Comparison of ENCODE assay signal across 13 cellular contexts in genomic region chr14:23055621-23056256, GRCh38. TPM values are rescaled to one million over a fixed set of nuclear protein-coding genes. Genes with fewer than 3 reads are reported as not detected.
DNase-seq lines count a peak whose midpoint lies in the region; ATAC-seq and TF ChIP-seq lines count a peak whose summit lies in the region.
"Had no signal": no experiment of that assay in that cellular context is flagged by ENCODE, and none has a peak within 500 bp of the region (broad histone marks: within the 10 kb centered on the region; RNA-seq: fewer than 3 reads in every experiment).

No MANE protein-coding gene starts in this region.

- in situ Hi-C loops in IMR-90 (cut with MboI; ENCODE audit: low sequenced_read_pairs), result no loop called here

- peaks cover 14% of the 10 kb centered on the region for H3K4me1 Mint-ChIP-seq in T-helper 2 cell treated with Interferon-gamma antibody and Interleukin-4, amounts not matched to agents 5 μg/mL and 100 μg/mL, for 36 hours (ENCODE audit: low read depth)
- peaks cover 17 to 22% of the 10 kb centered on the region in 2 donors for H3K4me1 Mint-ChIP-seq in effector memory CD8-positive, alpha-beta T cell (ENCODE audit: low read depth in 2 of 2)
- peaks cover 24% of the 10 kb centered on the region for H3K4me1 Mint-ChIP-seq in neural progenitor cell

- no peak overlapping the region for H4K91ac ChIP-seq in IMR-90 (ENCODE audit: insufficient read depth, low read depth, low read length)

- dilution Hi-C loops in IMR-90 (cut with HindIII; ENCODE audit: low sequenced_read_pairs, unreplicated experiment), result no loop called here

- H3K18ac ChIP-seq in IMR-90 (ENCODE audit: low read depth, low read length), result no peak overlapping the region

- no peak for DNase-seq in T-helper 2 cell treated with Interferon-gamma antibody and Interleukin-4, amounts not matched to agents 5 μg/mL and 100 μg/mL, for 36 hours (ENCODE audit: low spot score)
- no peak for DNase-seq in T-helper 2 cell
- peak; percentile 29 for DNase-seq in IMR-90
- no peak for DNase-seq in effector memory CD8-positive, alpha-beta T cell
- no peak for DNase-seq in neural progenitor cell (ENCODE audit: low spot score)
- DNase-seq in HEK293T (ENCODE audit: extremely low spot score), result no peak
- DNase-seq in ecto neural progenitor cell (ENCODE audit: low spot score), result no peak
- no peak for DNase-seq in NOMO-1 treated with dmso at 0.1 percent for 144 hours (lab: John Stamatoyannopoulos, UW; ENCODE audit: unreplicated experiment)
- DNase-seq: NCI-H774 had no signal

- H2AFZ ChIP-seq in IMR-90 (replicated peaks; ENCODE audit: low read length, poor library complexity) (peak overlapping the region; percentile 89), neural progenitor cell (replicated peaks) (no peak overlapping the region)

- H3K23ac ChIP-seq in IMR-90 (ENCODE audit: low read depth, low read length), result no peak overlapping the region

- no peak overlapping the region for H3K4me3 ChIP-seq in IMR-90 (ENCODE audit: insufficient read depth, low read depth, low read length)
- peak overlapping the region; percentile 92 for H3K4me3 ChIP-seq in neural progenitor cell

- H3K27me3 Mint-ChIP-seq in T-helper 2 cell treated with Interferon-gamma antibody and Interleukin-4, amounts not matched to agents 5 μg/mL and 100 μg/mL, for 36 hours (ENCODE audit: low read depth), result peaks cover 8% of the 10 kb centered on the region
- no peaks in the 10 kb centered on the region for H3K27me3 Mint-ChIP-seq in effector memory CD8-positive, alpha-beta T cell
- H3K27me3 Mint-ChIP-seq in neural progenitor cell (ENCODE audit: insufficient read depth, low read depth), result peaks cover 8% of the 10 kb centered on the region

- H4K20me1 ChIP-seq in IMR-90 (ENCODE audit: insufficient read depth, low read length) (peaks cover 13% of the 10 kb centered on the region), neural progenitor cell (ENCODE audit: low read depth) (peaks cover 42% of the 10 kb centered on the region)

- H4K8ac ChIP-seq in IMR-90 (ENCODE audit: low read depth in 2 of 2, low read length in 2 of 2), result no peak overlapping the region

- no peak overlapping the region for H3K27ac Mint-ChIP-seq in T-helper 2 cell treated with Interferon-gamma antibody and Interleukin-4, amounts not matched to agents 5 μg/mL and 100 μg/mL, for 36 hours
- H3K27ac Mint-ChIP-seq in effector memory CD8-positive, alpha-beta T cell, result peak overlapping the region; percentile 25 to 58
- H3K27ac Mint-ChIP-seq in neural progenitor cell, result no peak overlapping the region

- no peak for TF ChIP-seq POLR2A in IMR-90 (IDR thresholded peaks at IDR 0.05; ENCODE audit: low read depth, low read length)

- 0% methylated on average over 2 of the region's 9 CpGs; no CpG with 5 or more reads in 1 of the 2 experiments for WGBS in IMR-90 (ENCODE audit: extremely low coverage in 2 of 2, insufficient read length in 1 of 2), 2 experiments

- H3K4me1 ChIP-seq in IMR-90 (ENCODE audit: control insufficient read depth, insufficient read depth, low read length), result peaks cover 11% of the 10 kb centered on the region; the same call in 1 of the 2 replicates
- peaks cover 5% of the 10 kb centered on the region for H3K4me1 ChIP-seq in neural progenitor cell

- CTCF ChIA-PET in IMR-90 (lab: Yijun Ruan, JAX), result interaction anchor here (1.1 to 1.3 kb wide), 3 partner anchors 13 to 69 kb away, joined by 3 to 4 read pairs (median 4); no protein-coding TSS in a partner anchor
- CTCF ChIA-PET in HEK293T (lab: Yijun Ruan, JAX), result interaction anchor here (0.5 to 9.0 kb wide), 7 partner anchors 13 to 193 kb away, joined by 3 to 159 read pairs (median 10); partner anchors contain the start of genes AJUBA and PRMT5

- H2BK15ac ChIP-seq in IMR-90 (ENCODE audit: low read depth, low read length), result no peak overlapping the region

- no peak overlapping the region for H3K27ac ChIP-seq in IMR-90 (ENCODE audit: insufficient read depth, low read length)
- H3K27ac ChIP-seq in neural progenitor cell, result no peak overlapping the region
- H3K27ac ChIP-seq: testis had no signal

- no peaks in the 10 kb centered on the region for H3K27me3 ChIP-seq in IMR-90 (ENCODE audit: control insufficient read depth, insufficient read depth, low read length)
- H3K27me3 ChIP-seq in neural progenitor cell, result no peaks in the 10 kb centered on the region
- H3K27me3 ChIP-seq: testis had no signal

- H3K14ac ChIP-seq in IMR-90 (replicated peaks; ENCODE audit: low read depth, low read length), result no peak overlapping the region

- TF ChIP-seq CTCF in IMR-90 (conservative IDR thresholded peaks at IDR 0.05; ENCODE audit: low read depth, low read length), result no peak
- TF ChIP-seq CTCF in neural progenitor cell (IDR thresholded peaks at IDR 0.05), result no peak

- peak overlapping the region; percentile 81 for H3K4me3 Mint-ChIP-seq in T-helper 2 cell treated with Interferon-gamma antibody and Interleukin-4, amounts not matched to agents 5 μg/mL and 100 μg/mL, for 36 hours
- H3K4me3 Mint-ChIP-seq in effector memory CD8-positive, alpha-beta T cell, result peak overlapping the region; percentile 84
- H3K4me3 Mint-ChIP-seq in neural progenitor cell, result peak overlapping the region; percentile 89

- H3K79me1 ChIP-seq in IMR-90 (ENCODE audit: low read depth in 1 of 2, low read length in 2 of 2), result peaks cover 0 to 28% of the 10 kb centered on the region in 2 experiments; a peak in 3 of 4 replicates

- no TSS peak for BruUV-seq in IMR-90 (replicated peaks; lab: Mats Ljungman, UMichigan)

- no peaks in the 10 kb centered on the region for H3K9me3 Mint-ChIP-seq in T-helper 2 cell treated with Interferon-gamma antibody and Interleukin-4, amounts not matched to agents 5 μg/mL and 100 μg/mL, for 36 hours
- H3K9me3 Mint-ChIP-seq in effector memory CD8-positive, alpha-beta T cell, result no peaks in the 10 kb centered on the region
- no peaks in the 10 kb centered on the region for H3K9me3 Mint-ChIP-seq in neural progenitor cell

- H2BK120ac ChIP-seq in IMR-90 (ENCODE audit: low read depth, low read length), result no peak overlapping the region

- H3K79me2 ChIP-seq in neural progenitor cell (ENCODE audit: low read depth), result peaks cover 7% of the 10 kb centered on the region

- TF ChIP-seq RAD21 in IMR-90 (IDR thresholded peaks at IDR 0.05; ENCODE audit: low read length), result no peak

- peaks cover 14% of the 10 kb centered on the region for H3K36me3 Mint-ChIP-seq in T-helper 2 cell treated with Interferon-gamma antibody and Interleukin-4, amounts not matched to agents 5 μg/mL and 100 μg/mL, for 36 hours (ENCODE audit: low read depth)
- H3K36me3 Mint-ChIP-seq in effector memory CD8-positive, alpha-beta T cell (ENCODE audit: insufficient read depth), result peaks cover 33% of the 10 kb centered on the region
- peaks cover 16% of the 10 kb centered on the region for H3K36me3 Mint-ChIP-seq in neural progenitor cell

- peak overlapping the region; percentile 20; the same call in 1 of the 2 replicates for H2AK5ac ChIP-seq in IMR-90 (ENCODE audit: low read depth, low read length)

- ATAC-seq in IMR-90 (ENCODE audit: low read depth), result no peak
- no peak for ATAC-seq in effector memory CD8-positive, alpha-beta T cell (replicated peaks)

- no peaks in the 10 kb centered on the region for H3K9me1 ChIP-seq in IMR-90 (ENCODE audit: insufficient read depth, low read length)

- peaks cover 31% of the 10 kb centered on the region for H3F3A ChIP-seq in neural progenitor cell (ENCODE audit: low read depth)

- H4K5ac ChIP-seq in IMR-90 (ENCODE audit: low read depth, low read length), result no peak overlapping the region

- no peak overlapping the region for H2BK20ac ChIP-seq in IMR-90 (ENCODE audit: low read depth, low read length)

- no peak overlapping the region for H3K9ac ChIP-seq in IMR-90 (ENCODE audit: low read depth, low read length)
- H3K9ac ChIP-seq in neural progenitor cell, result no peak overlapping the region

- POLR2A ChIA-PET in IMR-90 (lab: Charles Lee; ENCODE audit: unreplicated experiment), result no interaction called here
- POLR2A ChIA-PET in HEK293T (lab: Yijun Ruan, JAX), result interaction anchor here (0.8 to 5.1 kb wide), 6 partner anchors 49 to 99 kb away, joined by 3 to 45 read pairs (median 10); partner anchors contain the start of gene HAUS4

- intact Hi-C loops in IMR-90 (cut with micrococcal nuclease), result loop anchor here (1.0 to 2.0 kb wide), 2 partner anchors 54 to 491 kb away; no protein-coding TSS in a partner anchor

- H3K36me3 ChIP-seq in IMR-90 (ENCODE audit: control insufficient read depth, insufficient read depth, low read length) (peaks cover 22% of the 10 kb centered on the region), neural progenitor cell (peaks cover 3% of the 10 kb centered on the region)

- H3K9me3 ChIP-seq in IMR-90 (ENCODE audit: control insufficient read depth, insufficient read depth, low read length), result no peaks in the 10 kb centered on the region
- no peaks in the 10 kb centered on the region for H3K9me3 ChIP-seq in neural progenitor cell (ENCODE audit: low read depth)
- H3K9me3 ChIP-seq: testis had no signal

- peak overlapping the region; percentile 95 for H2AK9ac ChIP-seq in IMR-90 (replicated peaks; ENCODE audit: low read depth, low read length, poor library complexity)

- no peak overlapping the region for H3K56ac ChIP-seq in IMR-90 (ENCODE audit: extremely low read depth, insufficient read depth, low read length)

- H3K4me2 ChIP-seq in IMR-90 (ENCODE audit: low read depth, low read length), result no peak overlapping the region
- peak overlapping the region; percentile 94 for H3K4me2 ChIP-seq in neural progenitor cell

- peak overlapping the region; percentile 5; the same call in 1 of the 2 replicates for H3K4ac ChIP-seq in IMR-90 (ENCODE audit: low read depth, low read length)

- H2BK5ac ChIP-seq in IMR-90 (ENCODE audit: low read depth, low read length, poor library complexity, severe bottlenecking), result no peak overlapping the region

RNA-seq across cellular contexts. Expression of gene CDH24, which starts 1.6 kb away (rescaled TPM):
- total RNA-seq in IMR-90 (2012; rRNA removed) (3.6 and 3.9 TPM in 2 replicates), neural progenitor cell (ENCODE audit: low replicate concordance) (15.0 and 35.9 TPM in 2 replicates)
- polyA plus RNA-seq in IMR-90 (2012; rRNA removed), result 24.4 and 30.0 TPM in 2 replicates
- polyA plus RNA-seq in IMR-90 (2012; cell fraction: cytosol; rRNA removed), result 11.1 and 16.7 TPM in 2 replicates
- 239 and 468 TPM in 2 replicates for polyA plus RNA-seq in IMR-90 (2012; cell fraction: nucleus; rRNA removed; ENCODE audit: low replicate concordance)

RNA-seq across cellular contexts. Expression of gene PSMB11, which starts 13.7 kb away (rescaled TPM):
- not detected in 2 replicates for total RNA-seq in IMR-90 (2012; rRNA removed)
- polyA plus RNA-seq in IMR-90 (2012; rRNA removed), result not detected in 2 replicates
- polyA plus RNA-seq in IMR-90 (2012; cell fraction: cytosol; rRNA removed), result 0.01 TPM in 1 of 2 replicates, not detected in the other
- polyA plus RNA-seq in IMR-90 (2012; cell fraction: nucleus; rRNA removed; ENCODE audit: low replicate concordance), result not detected in 2 replicates
- not detected in 2 replicates for total RNA-seq in neural progenitor cell (ENCODE audit: low replicate concordance)
- total RNA-seq: A172, HT1080, liver had no signal
- polyA plus RNA-seq: liver had no signal

RNA-seq across cellular contexts. Expression of gene PSMB5, which starts 21.0 kb away (rescaled TPM):
- total RNA-seq in IMR-90 (2012; rRNA removed) (268 and 310 TPM in 2 replicates), neural progenitor cell (ENCODE audit: low replicate concordance) (154 and 223 TPM in 2 replicates)
- 321 and 335 TPM in 2 replicates for polyA plus RNA-seq in IMR-90 (2012; rRNA removed)
- polyA plus RNA-seq in IMR-90 (2012; cell fraction: cytosol; rRNA removed), result 284 and 429 TPM in 2 replicates
- polyA plus RNA-seq in IMR-90 (2012; cell fraction: nucleus; rRNA removed; ENCODE audit: low replicate concordance), result 118 and 128 TPM in 2 replicates

RNA-seq across cellular contexts. Expression of gene ACIN1, which starts 39.2 kb away (rescaled TPM):
- total RNA-seq in IMR-90 (2012; rRNA removed) (71.9 and 73.8 TPM in 2 replicates), neural progenitor cell (ENCODE audit: low replicate concordance) (184 and 215 TPM in 2 replicates)
- 167 and 185 TPM in 2 replicates for polyA plus RNA-seq in IMR-90 (2012; rRNA removed)
- 47.0 and 54.1 TPM in 2 replicates for polyA plus RNA-seq in IMR-90 (2012; cell fraction: cytosol; rRNA removed)
- polyA plus RNA-seq in IMR-90 (2012; cell fraction: nucleus; rRNA removed; ENCODE audit: low replicate concordance), result 631 and 1,195 TPM in 2 replicates

RNA-seq across cellular contexts. Expression of gene C14orf119, which starts 39.6 kb away (rescaled TPM):
- total RNA-seq in IMR-90 (2012; rRNA removed) (61.9 and 83.7 TPM in 2 replicates), neural progenitor cell (ENCODE audit: low replicate concordance) (32.0 and 37.5 TPM in 2 replicates)
- 74.0 and 86.3 TPM in 2 replicates for polyA plus RNA-seq in IMR-90 (2012; rRNA removed)
- polyA plus RNA-seq in IMR-90 (2012; cell fraction: cytosol; rRNA removed), result 36.7 and 38.7 TPM in 2 replicates
- 13.9 and 46.2 TPM in 2 replicates for polyA plus RNA-seq in IMR-90 (2012; cell fraction: nucleus; rRNA removed; ENCODE audit: low replicate concordance)

Comparison
In these comparisons a context has a peak if more than half of its experiments do, and no peak if none do; other contexts are left out.
1. H3K27ac Mint-ChIP-seq: peak in effector memory CD8-positive, alpha-beta T cell (2 of 2); none in T-helper 2 cell treated with Interferon-gamma antibody and Interleukin-4, amounts not matched to agents 5 μg/mL and 100 μg/mL, for 36 hours (single experiment) and neural progenitor cell (single experiment).
2. Peak in every context shown above with its lines, with median percentiles within 50 percentile points of each other: H3K4me3 Mint-ChIP-seq.